ENCODE assay signal across 9 cellular contexts in the genomic region with DNA sequence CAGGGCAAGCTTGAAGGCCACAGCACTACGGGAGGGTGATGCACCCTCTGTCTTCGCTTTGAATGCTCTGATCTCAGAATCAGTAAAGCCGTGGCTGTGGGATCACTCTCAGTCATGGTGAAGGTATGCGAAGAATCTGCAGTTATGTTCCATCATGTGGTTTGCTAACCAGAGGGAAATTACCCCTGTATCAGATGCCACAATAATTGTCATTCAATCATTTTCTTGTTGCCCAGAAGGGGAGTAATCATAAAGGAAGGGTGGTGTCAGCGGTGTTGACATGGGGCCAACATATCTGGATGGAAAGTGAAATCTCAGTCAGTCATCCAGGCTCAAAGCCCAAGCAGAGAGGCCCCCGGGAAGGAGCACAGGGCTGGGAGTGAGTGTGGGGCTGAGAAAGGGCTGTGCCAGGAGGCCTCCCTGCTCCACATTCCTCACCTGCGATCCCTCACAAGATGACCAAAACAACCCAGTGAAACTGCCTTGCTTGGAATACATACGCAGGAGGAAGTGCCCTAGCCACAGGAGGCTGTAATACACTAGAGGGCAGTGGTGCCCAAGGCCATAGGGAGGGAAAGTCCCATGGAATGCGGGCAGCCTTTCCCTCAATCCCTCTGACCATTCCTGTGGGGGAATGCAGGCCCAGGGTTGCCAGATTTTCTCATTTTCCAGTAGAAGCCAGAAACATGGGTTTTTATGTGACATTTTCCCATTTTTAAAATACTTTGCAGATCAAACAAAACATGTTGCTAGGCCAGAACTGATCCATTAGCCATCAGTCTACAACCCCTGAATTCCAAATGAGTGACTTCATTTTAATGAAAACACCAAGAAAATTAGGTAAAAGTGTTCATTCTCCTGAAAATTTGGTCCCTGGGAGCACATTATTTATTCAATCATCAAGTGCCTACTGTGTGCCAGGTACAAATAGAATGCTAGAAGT.
DNase-seq lines count a peak whose midpoint lies in the region; ATAC-seq, FAIRE-seq and TF ChIP-seq lines count a peak whose summit lies in the region.
"Had no signal": no experiment of that assay in that cellular context is flagged by ENCODE, and none has a peak within 500 bp of the region (broad histone marks: within the 10 kb centered on the region; RNA-seq: fewer than 3 reads in every experiment).

No MANE protein-coding gene starts in this region.

- no peak overlapping the region for H3K27ac ChIP-seq in OCI-LY7 (ENCODE audit: low read depth, low read length, poor library complexity, severe bottlenecking)

- TF ChIP-seq CTCF in OCI-LY7 (conservative IDR thresholded peaks at IDR 0.05; ENCODE audit: low read length) = peak; percentile 43; the same call in 1 of the 2 replicates
- no peak for TF ChIP-seq CTCF in omental fat pad (IDR thresholded peaks at IDR 0.05)

- no peaks in the 10 kb centered on the region for H3K9me3 ChIP-seq in OCI-LY7 (ENCODE audit: low read length)

- in situ Hi-C loops in ACHN (cut with HindIII; ENCODE audit: low pct_ligation_motif_present, low pct_unique_long_range_greater_than_20kb, low sequenced_read_pairs) = no loop called here

- peak; percentile 97 for DNase-seq in ACHN
- no peak for DNase-seq in OCI-LY7 (ENCODE audit: low spot score)
- peak; percentile 22 for DNase-seq in omental fat pad (ENCODE audit: low spot score)
- DNase-seq in RPMI8226 = no peak
- no peak for DNase-seq in NOMO-1 (lab: John Stamatoyannopoulos, UW; ENCODE audit: unreplicated experiment in 2 of 2)
- DNase-seq: naive B cell had no signal

- no peak overlapping the region for H3K4me2 ChIP-seq in OCI-LY7 (ENCODE audit: low read length)

- no peak overlapping the region for H3K4me3 ChIP-seq in OCI-LY7 (ENCODE audit: low read depth, low read length, poor library complexity, severe bottlenecking)

- no peaks in the 10 kb centered on the region for H3K9me2 ChIP-seq in OCI-LY7 (ENCODE audit: insufficient read depth, low read length)

- no peak overlapping the region for H2AFZ ChIP-seq in OCI-LY7 (ENCODE audit: low read length)

- H3K79me2 ChIP-seq in OCI-LY7 (ENCODE audit: insufficient read depth, low read depth, low read length) = no peaks in the 10 kb centered on the region

- H3K4me1 ChIP-seq in OCI-LY7 (ENCODE audit: insufficient read depth, low read length, poor library complexity, severe bottlenecking) = no peaks in the 10 kb centered on the region

- H3K36me3 ChIP-seq in OCI-LY7 (ENCODE audit: insufficient read depth, low read length) = no peaks in the 10 kb centered on the region

- peak; percentile 77 for ATAC-seq in esophagus mucosa
- peak; percentile 88 for ATAC-seq in omental fat pad (ENCODE audit: low FRiP score)
- ATAC-seq in GM19455 (IDR thresholded peaks at IDR 0.05; ENCODE audit: unreplicated experiment) = no peak

- no TSS peak for BruUV-seq in OCI-LY7 (replicated peaks; lab: Mats Ljungman, UMichigan)

- no peaks in the 10 kb centered on the region for H4K20me1 ChIP-seq in OCI-LY7 (ENCODE audit: insufficient read depth, low read length)

- POLR2A ChIA-PET in OCI-LY7 (lab: Charles Lee) = no interaction called here

- FAIRE-seq in G401.6 (lab: Jason Lieb, UNC) = peak; percentile 21

- CTCF ChIA-PET in OCI-LY7 (lab: Charles Lee; ENCODE audit: unreplicated experiment) = no interaction called here

- intact Hi-C loops in OCI-LY7 (cut with micrococcal nuclease; ENCODE audit: unreplicated experiment) = no loop called here

Comparison
In these comparisons a context has a peak if more than half of its experiments do, and no peak if none do; other contexts are left out.
1. DNase-seq: peak in ACHN (single experiment) and omental fat pad (single experiment); none in OCI-LY7 (single experiment), RPMI8226 (single experiment) and NOMO-1 (0 of 2).